Comparison of ENCODE assay signal across 1 cellular context in genomic region chr11:1758611-1759150, GRCh38.
TF ChIP-seq lines count a peak whose summit lies in the region.

No MANE protein-coding gene starts in this region.

TF ChIP-seq in liver, 16 proteins besides CTCF, POLR2A, EP300 and RAD21 (continued from another document):
- TF ChIP-seq HNF4A (conservative IDR thresholded peaks at IDR 0.05): no peak
- no peak for TF ChIP-seq TAF1 (conservative IDR thresholded peaks at IDR 0.05)
- no peak for TF ChIP-seq GABPA (IDR thresholded peaks at IDR 0.05 in 1 of 2, conservative IDR thresholded peaks at IDR 0.05 in 1 of 2)
- TF ChIP-seq HNF4G (IDR thresholded peaks at IDR 0.05): no peak
- TF ChIP-seq ATF3 (IDR thresholded peaks at IDR 0.05): no peak
- TF ChIP-seq FOXA2 (IDR thresholded peaks at IDR 0.05): no peak
